ENCODE assay signal across 2 cellular contexts in genomic region chr20:32434434-32434833, GRCh38.
TF ChIP-seq lines count a peak whose summit lies in the region.

No MANE protein-coding gene starts in this region.

TF ChIP-seq in SK-N-SH, 30 proteins besides CTCF, POLR2A, EP300 and RAD21 (continued from another document):
- TF ChIP-seq PBX3 (IDR thresholded peaks at IDR 0.05) (no peak), FOXM1 (IDR thresholded peaks at IDR 0.05; ENCODE audit: low read depth) (no peak), REST (IDR thresholded peaks at IDR 0.05; ENCODE audit: low read depth, low read length) (no peak)

TF ChIP-seq in SK-N-SH treated with all-trans-retinoic acid at 6 μM for 48 hours, 23 proteins besides CTCF, POLR2A, EP300 and RAD21 (continued from another document):
- no peak for TF ChIP-seq POU6F1 (CRISPR knock-in tag; IDR thresholded peaks at IDR 0.05; ENCODE audit: borderline replicate concordance, low read depth)
- TF ChIP-seq TSHZ2 (CRISPR knock-in tag; IDR thresholded peaks at IDR 0.05): no peak
- no peak for TF ChIP-seq PPARA (CRISPR knock-in tag; IDR thresholded peaks at IDR 0.05; ENCODE audit: borderline replicate concordance)
- TF ChIP-seq CSRNP3 (CRISPR knock-in tag; IDR thresholded peaks at IDR 0.05): no peak
- TF ChIP-seq CSDC2 (CRISPR knock-in tag; IDR thresholded peaks at IDR 0.05): no peak
- no peak for TF ChIP-seq PATZ1 (CRISPR knock-in tag; IDR thresholded peaks at IDR 0.05; ENCODE audit: borderline replicate concordance)
- TF ChIP-seq RARB (CRISPR knock-in tag; IDR thresholded peaks at IDR 0.05): no peak
- TF ChIP-seq ARNTL (CRISPR knock-in tag; IDR thresholded peaks at IDR 0.05; ENCODE audit: borderline replicate concordance, low read depth): no peak
- no peak for TF ChIP-seq ISL1 (CRISPR knock-in tag; IDR thresholded peaks at IDR 0.05)
- no peak for TF ChIP-seq TCF4 (CRISPR knock-in tag; IDR thresholded peaks at IDR 0.05; ENCODE audit: borderline replicate concordance)
- no peak for TF ChIP-seq BACH2 (CRISPR knock-in tag; IDR thresholded peaks at IDR 0.05; ENCODE audit: borderline replicate concordance)
- no peak for TF ChIP-seq ZNF70 (CRISPR knock-in tag; IDR thresholded peaks at IDR 0.05)
- TF ChIP-seq OSR1 (CRISPR knock-in tag; IDR thresholded peaks at IDR 0.05): no peak
- no peak for TF ChIP-seq SNAI2 (CRISPR knock-in tag; IDR thresholded peaks at IDR 0.05)
- TF ChIP-seq ZNF8 (CRISPR knock-in tag; IDR thresholded peaks at IDR 0.05): no peak
- TF ChIP-seq ZNF565 (CRISPR knock-in tag; conservative IDR thresholded peaks at IDR 0.05; ENCODE audit: low read depth): no peak
- TF ChIP-seq GLIS3 (CRISPR knock-in tag; IDR thresholded peaks at IDR 0.05): no peak
- no peak for TF ChIP-seq ZFP30 (CRISPR knock-in tag; IDR thresholded peaks at IDR 0.05)
- no peak for TF ChIP-seq ZC3H10 (CRISPR knock-in tag; IDR thresholded peaks at IDR 0.05)
